Comparison of ENCODE assay signal across 8 cellular contexts in the genomic region with DNA sequence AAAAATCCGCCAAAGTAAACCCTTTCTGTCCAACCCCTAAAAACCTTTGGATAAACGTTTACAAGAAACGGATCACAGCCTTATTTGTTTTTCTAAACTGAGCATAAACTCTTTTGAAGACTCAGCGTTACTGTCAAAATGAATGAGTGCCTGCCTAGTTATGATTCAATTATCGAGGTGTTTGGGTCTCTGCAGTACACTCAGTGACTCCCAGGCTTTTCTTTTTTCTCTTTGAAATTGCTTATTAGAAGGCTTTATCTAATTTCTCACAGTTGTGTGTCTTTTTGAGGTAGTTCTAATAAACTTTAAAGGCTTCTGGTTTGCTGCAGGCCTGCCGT. TPM values are rescaled to one million over a fixed set of nuclear protein-coding genes. Genes with fewer than 3 reads are reported as not detected.
DNase-seq lines count a peak whose midpoint lies in the region; ATAC-seq and TF ChIP-seq lines count a peak whose summit lies in the region.

No MANE protein-coding gene starts in this region.

- H3K4me1 Mint-ChIP-seq in Caco-2 (ENCODE audit: low read depth, unreplicated experiment) (no peaks in the 10 kb centered on the region), progenitor cell of endocrine pancreas (ENCODE audit: low read depth) (peaks cover 14% of the 10 kb centered on the region)

- 1 to 2% methylated on average over 6 of the region's 6 CpGs for WGBS in esophagus, 2 donors

- no peaks in the 10 kb centered on the region for H3K36me3 ChIP-seq in Caco-2 (ENCODE audit: control insufficient read depth, insufficient read depth, low read length)
- 0 out of 2 replicates have a peak, but pooled peaks cover 11% of the 10 kb centered on the region for H3K36me3 ChIP-seq in PC-9 (ENCODE audit: low read depth)
- H3K36me3 ChIP-seq in esophagus (ENCODE audit: control insufficient read depth in 2 of 2, insufficient read depth in 2 of 2, low read length in 1 of 2) = no peaks in the 10 kb centered on the region

- H3K4me2 ChIP-seq in PC-9 = peak overlapping the region; percentile 90

- H3F3A ChIP-seq in PC-9 (ENCODE audit: insufficient read depth, low read depth) = peaks cover 17% of the 10 kb centered on the region

- H3K4me1 ChIP-seq in Caco-2 (peaks cover 12% of the 10 kb centered on the region; the same call in 1 of the 2 replicates), PC-9 (replicated peaks; ENCODE audit: insufficient read depth) (peaks cover 29% of the 10 kb centered on the region), esophagus (ENCODE audit: control insufficient read depth in 2 of 2, insufficient read depth in 2 of 2, low read length in 1 of 2) (peaks cover 3 to 5% of the 10 kb centered on the region in 2 donors)

- POLR2A ChIA-PET in Caco-2 (lab: Charles Lee) = interaction anchor here (0.6 to 0.7 kb wide), 3 partner anchors 248 to 976 kb away, joined by 3 to 5 read pairs (median 4); no protein-coding TSS in a partner anchor
- POLR2A ChIA-PET in PC-9 (lab: Charles Lee; ENCODE audit: unreplicated experiment) = no interaction called here

- peak overlapping the region; percentile 59 for H3K4me3 ChIP-seq in Caco-2 (ENCODE audit: low read depth, low read length)
- peak overlapping the region; percentile 75 for H3K4me3 ChIP-seq in PC-9
- peak overlapping the region; percentile 81 to 90 for H3K4me3 ChIP-seq in esophagus (ENCODE audit: low read depth in 1 of 2, low read length in 2 of 2)

- no peaks in the 10 kb centered on the region; the same call in 1 of the 2 replicates for H4K20me1 ChIP-seq in PC-9 (ENCODE audit: insufficient read depth)

- H2AFZ ChIP-seq in PC-9 = peak overlapping the region; percentile 92

- intact Hi-C loops in Caco-2 (cut with micrococcal nuclease; ENCODE audit: unreplicated experiment) = loop anchor here (1.0 kb wide), 1 partner anchor 36 kb away; no protein-coding TSS in a partner anchor
- intact Hi-C loops in PC-9 (cut with micrococcal nuclease; ENCODE audit: unreplicated experiment) = loop anchor here (5.0 kb wide), 1 partner anchor 719 kb away; no protein-coding TSS in a partner anchor
- intact Hi-C loops in posterior vena cava (cut with DNase I) = loop anchor here (2.0 to 10.0 kb wide), 3 partner anchors 36 to 1162 kb away; no protein-coding TSS in a partner anchor

- TF ChIP-seq CTCF in Caco-2 (IDR thresholded peaks at IDR 0.05; ENCODE audit: insufficient read depth in 1 of 2, low read depth in 1 of 2, low read length in 1 of 2, severe bottlenecking in 1 of 2, unreplicated experiment in 1 of 2) (no peak), PC-9 (conservative IDR thresholded peaks at IDR 0.05) (0 out of 2 replicates have a peak, but pooled peaks have one; percentile 11), progenitor cell of endocrine pancreas (IDR thresholded peaks at IDR 0.05; ENCODE audit: unreplicated experiment) (no peak), GM13976 (IDR thresholded peaks at IDR 0.05; ENCODE audit: borderline replicate concordance, control extremely low read depth, extremely low read depth, insufficient read depth, missing control alignments) (no peak)

- peaks cover 53% of the 10 kb centered on the region for H3K79me2 ChIP-seq in PC-9 (ENCODE audit: low read depth)

- peak overlapping the region; percentile 98 for H3K27ac ChIP-seq in PC-9
- H3K27ac ChIP-seq in esophagus (ENCODE audit: low read depth in 2 of 2, low read length in 1 of 2) = peak overlapping the region; percentile 100

- H3K4me3 Mint-ChIP-seq in Caco-2 (ENCODE audit: unreplicated experiment) = peak overlapping the region; percentile 90
- peak overlapping the region; percentile 91 for H3K4me3 Mint-ChIP-seq in progenitor cell of endocrine pancreas (ENCODE audit: low read depth)

- H3K27ac Mint-ChIP-seq in Caco-2 (ENCODE audit: unreplicated experiment) (peak overlapping the region; percentile 94), progenitor cell of endocrine pancreas (peak overlapping the region; percentile 98)

- H3K27me3 Mint-ChIP-seq in Caco-2 (ENCODE audit: insufficient read depth, unreplicated experiment) (no peaks in the 10 kb centered on the region), progenitor cell of endocrine pancreas (no peaks in the 10 kb centered on the region)

- H3K9me2 ChIP-seq in PC-9 (ENCODE audit: insufficient read depth) = no peaks in the 10 kb centered on the region

- CTCF ChIA-PET in Caco-2 (lab: Charles Lee) (no interaction called here), PC-9 (lab: Charles Lee) (interaction anchor here (0.7 kb wide), 1 partner anchor 341 kb away, joined by 4 read pairs; no protein-coding TSS in a partner anchor)

- in situ Hi-C loops in GM13976 (cut with MboI; ENCODE audit: low sequenced_read_pairs, unreplicated experiment) = no loop called here

- H3K9me3 ChIP-seq in Caco-2 (no peaks in the 10 kb centered on the region), PC-9 (ENCODE audit: insufficient read depth, low read depth) (no peaks in the 10 kb centered on the region), esophagus (ENCODE audit: control insufficient read depth in 2 of 2, insufficient read depth in 1 of 2, low read depth in 1 of 2, low read length in 1 of 2) (no peaks in the 10 kb centered on the region)

- H3K9me3 Mint-ChIP-seq in Caco-2 (ENCODE audit: unreplicated experiment) (no peaks in the 10 kb centered on the region), progenitor cell of endocrine pancreas (ENCODE audit: low read depth) (no peaks in the 10 kb centered on the region)

- TSS peak; percentile 66 for BruUV-seq in Caco-2 (replicated peaks; lab: Mats Ljungman, UMichigan)
- no TSS peak for BruUV-seq in PC-9 (replicated peaks; lab: Mats Ljungman, UMichigan)

- H3K27me3 ChIP-seq in Caco-2 (replicated peaks; ENCODE audit: control insufficient read depth, insufficient read depth, low read length) (no peaks in the 10 kb centered on the region), PC-9 (ENCODE audit: insufficient read depth, low read depth) (no peaks in the 10 kb centered on the region), esophagus (ENCODE audit: control insufficient read depth in 1 of 2, insufficient read depth in 2 of 2, low read length in 2 of 2) (no peaks in the 10 kb centered on the region)

- peak; percentile 0 for ATAC-seq in GM21825 (IDR thresholded peaks at IDR 0.05; ENCODE audit: unreplicated experiment)

- H3K36me3 Mint-ChIP-seq in Caco-2 (ENCODE audit: insufficient read depth, unreplicated experiment) (peaks cover 10% of the 10 kb centered on the region), progenitor cell of endocrine pancreas (ENCODE audit: insufficient read depth) (peaks cover 2% of the 10 kb centered on the region)

- DNase-seq in Caco-2 (no peak), PC-9 (peak in 1 of 2 experiments; percentile 38), progenitor cell of endocrine pancreas (ENCODE audit: low spot score, unreplicated experiment) (no peak), NAMALWA (ENCODE audit: low spot score) (no peak), posterior vena cava (ENCODE audit: low spot score) (no peak), GM13976 (ENCODE audit: low spot score) (no peak)

RNA-seq across cellular contexts. Expression of a gene that starts 0.7 kb away (rescaled TPM):
- 14.3 and 16.5 TPM in 2 replicates for total RNA-seq in Caco-2 (2022)
- 22.3 and 23.2 TPM in 2 replicates for total RNA-seq in PC-9 (2021)
- 1 to 10 TPM; 3.9 to 5.2 TPM for polyA plus RNA-seq in esophagus
- total RNA-seq in progenitor cell of endocrine pancreas = 31.0 and 32.7 TPM in 2 replicates
- 10 to 100 TPM; 39.3 to 40.5 TPM for total RNA-seq in posterior vena cava

RNA-seq across cellular contexts. Expression of a gene that starts 36.9 kb away (rescaled TPM):
- total RNA-seq in Caco-2 (2022) (27.9 and 32.4 TPM in 2 replicates), PC-9 (2021) (26.2 and 28.6 TPM in 2 replicates), progenitor cell of endocrine pancreas (17.1 and 20.5 TPM in 2 replicates), posterior vena cava (10 to 100 TPM; 10.8 to 12.4 TPM)
- 1 to 10 TPM; 1.6 to 3.7 TPM for polyA plus RNA-seq in esophagus
